ENCODE assay signal across 9 cellular contexts in the genomic region with DNA sequence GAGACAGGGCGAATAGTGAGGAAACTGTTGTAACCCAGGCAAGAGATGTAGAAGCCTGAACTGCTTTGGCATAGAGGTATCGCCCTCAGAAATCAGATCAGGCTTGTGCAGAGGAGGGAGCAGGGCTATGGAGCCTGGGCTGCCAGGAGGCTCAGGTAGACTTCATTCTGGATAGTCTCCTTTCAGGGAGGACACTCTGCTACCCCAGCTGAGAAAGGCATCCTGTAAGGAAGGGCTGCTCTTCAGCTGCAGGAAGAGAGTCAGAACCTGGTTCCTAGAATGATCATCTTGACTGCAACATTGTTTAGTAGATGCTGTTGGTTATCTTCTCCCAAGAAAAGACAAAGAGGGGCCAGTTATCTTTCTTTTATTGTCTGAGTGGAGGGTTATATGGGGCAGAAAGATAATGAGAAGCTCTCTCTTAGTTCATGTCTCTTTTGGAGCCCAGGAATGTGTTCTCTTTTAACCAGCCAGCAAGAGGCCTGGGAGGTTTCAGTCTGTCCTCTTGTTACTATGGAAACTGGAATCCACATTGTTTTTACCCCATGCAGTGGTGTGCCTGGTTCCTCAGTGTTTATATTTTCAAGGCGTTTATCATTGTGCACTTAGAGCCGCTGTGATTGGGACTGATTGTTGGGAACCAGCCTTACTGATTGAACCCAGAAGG.
DNase-seq lines count a peak whose midpoint lies in the region; ATAC-seq and TF ChIP-seq lines count a peak whose summit lies in the region.
"Had no signal": no experiment of that assay in that cellular context is flagged by ENCODE, and none has a peak within 500 bp of the region (broad histone marks: within the 10 kb centered on the region; RNA-seq: fewer than 3 reads in every experiment).

No MANE protein-coding gene starts in this region.

- H3K9me3 ChIP-seq in HAP-1 (no peaks in the 10 kb centered on the region), sigmoid colon (no peaks in the 10 kb centered on the region)
- H3K9me3 ChIP-seq: adrenal gland had no signal

- peaks cover 44% of the 10 kb centered on the region for H3K36me3 Mint-ChIP-seq in T-cell

- H3K27ac ChIP-seq in sigmoid colon: peak overlapping the region; percentile 7 to 68 (median 55)
- H3K27ac ChIP-seq: adrenal gland had no signal

- TF ChIP-seq CTCF in sigmoid colon (IDR thresholded peaks at IDR 0.05): no peak

- no peak for TF ChIP-seq POLR2A in sigmoid colon (IDR thresholded peaks at IDR 0.05)

- H3K27me3 Mint-ChIP-seq in T-cell: no peaks in the 10 kb centered on the region

- H3K4me1 ChIP-seq in HAP-1 (no peaks in the 10 kb centered on the region), sigmoid colon (peaks cover 0 to 49% (median 48%) of the 10 kb centered on the region in 4 donors)

- intact Hi-C loops in sigmoid colon (cut with DNase I): no loop called here

- H3K36me3 ChIP-seq in HAP-1 (replicated peaks) (no peaks in the 10 kb centered on the region), sigmoid colon (no peaks in the 10 kb centered on the region)
- H3K36me3 ChIP-seq: adrenal gland had no signal

- WGBS in sigmoid colon, 2 donors: 53 to 69% methylated on average over 4 of the region's 4 CpGs

- TF ChIP-seq EP300 in sigmoid colon (IDR thresholded peaks at IDR 0.05): no peak

- peak in 2 of 4 experiments; percentile 18 to 34 for ATAC-seq in T-cell (replicated peaks in 1 of 4)
- no peak for ATAC-seq in GM18907 (IDR thresholded peaks at IDR 0.05; ENCODE audit: unreplicated experiment)
- ATAC-seq in GM18858 (IDR thresholded peaks at IDR 0.05; ENCODE audit: unreplicated experiment): no peak

- CTCF ChIA-PET in T-cell (lab: Charles Lee): interaction anchor here in 1 of 2 donors (0.6 to 0.9 kb wide), 2 partner anchors 37 to 102 kb away, joined by 3 read pairs; no protein-coding TSS in a partner anchor

- H3K4me3 ChIP-seq in HAP-1: no peak overlapping the region
- H3K4me3 ChIP-seq in sigmoid colon: no peak overlapping the region
- H3K4me3 ChIP-seq: adrenal gland had no signal

- H3K27ac Mint-ChIP-seq in T-cell: peak overlapping the region; percentile 94 to 98

- peak overlapping the region in 2 of 3 donors; percentile 10 to 71 for H3K4me3 Mint-ChIP-seq in T-cell

- POLR2A ChIA-PET in T-cell (lab: Charles Lee): no interaction called here

- DNase-seq in HAP-1 (ENCODE audit: low spot score in 2 of 2) (peak; percentile 12 to 36), T-cell (peak in 1 of 34 experiments; percentile 5), glomerular visceral epithelial cell (ENCODE audit: extremely low spot score) (peak; percentile 70), sigmoid colon (no peak), 8988T (no peak), medulla oblongata (ENCODE audit: extremely low spot score) (no peak)
- DNase-seq: adrenal gland had no signal

- in situ Hi-C loops in HAP-1 (cut with MboI; ENCODE audit: low sequenced_read_pairs): no loop called here

- H3K9me3 Mint-ChIP-seq in T-cell: peaks cover 0 to 7% (median 0%) of the 10 kb centered on the region in 3 donors

- peaks cover 96 to 100% (median 99%) of the 10 kb centered on the region in 3 donors for H3K4me1 Mint-ChIP-seq in T-cell

- H3K27me3 ChIP-seq in HAP-1 (ENCODE audit: low read depth) (no peaks in the 10 kb centered on the region), sigmoid colon (no peaks in the 10 kb centered on the region)
- H3K27me3 ChIP-seq: adrenal gland had no signal

Comparison
In these comparisons a context has a peak if more than half of its experiments do, and no peak if none do; other contexts are left out.
1. DNase-seq: peak in HAP-1 (2 of 2) and glomerular visceral epithelial cell (single experiment); none in sigmoid colon (single experiment), 8988T (single experiment) and medulla oblongata (single experiment).